In the genomic region with DNA sequence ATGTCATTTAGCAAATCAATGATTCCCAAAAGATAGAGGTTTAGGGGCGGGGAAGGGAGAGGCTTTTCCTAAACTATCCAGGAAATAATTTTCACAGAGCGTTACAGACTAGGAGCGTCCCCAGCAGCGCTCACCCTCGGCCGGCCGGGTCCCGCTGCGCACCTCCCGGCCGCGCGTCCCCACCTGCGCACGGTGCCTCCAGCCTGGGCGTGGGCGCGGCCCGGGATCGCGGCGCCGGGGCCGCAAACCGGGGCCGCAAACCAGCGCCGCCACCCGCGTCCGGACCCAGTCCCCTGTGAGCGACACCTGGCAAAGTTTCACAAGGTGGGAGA, we compare ENCODE assay signal across 7 cellular contexts. TPM values are rescaled to one million over a fixed set of nuclear protein-coding genes. Genes with fewer than 3 reads are reported as not detected.
A peak's percentile ranks its signal among the peaks of the same experiment; 100 is the strongest.
DNase-seq lines count a peak whose midpoint lies in the region; ATAC-seq and TF ChIP-seq lines count a peak whose summit lies in the region.

No MANE protein-coding gene starts in this region.

- intact Hi-C loops in HCT116 (cut with micrococcal nuclease) = loop anchor here (2.0 kb wide), 3 partner anchors 35 to 97 kb away; no protein-coding TSS in a partner anchor

- no peaks in the 10 kb centered on the region for H3K9me3 ChIP-seq in HCT116 (ENCODE audit: control insufficient read depth in 1 of 2, insufficient read depth in 1 of 2, low read depth in 1 of 2, low read length in 2 of 2)
- H3K9me3 ChIP-seq in endocrine pancreas (ENCODE audit: control insufficient read depth, low read length) = no peaks in the 10 kb centered on the region
- no peaks in the 10 kb centered on the region for H3K9me3 ChIP-seq in neural cell (ENCODE audit: low read length)

- H3K36me3 ChIP-seq in HCT116 (ENCODE audit: control insufficient read depth in 1 of 2, insufficient read depth in 2 of 2, low read length in 2 of 2) (no peaks in the 10 kb centered on the region), endocrine pancreas (ENCODE audit: control insufficient read depth, insufficient read depth, low read length) (no peaks in the 10 kb centered on the region), neural cell (ENCODE audit: insufficient read depth, low read length) (no peaks in the 10 kb centered on the region)

- BruUV-seq in HCT116 (replicated peaks; lab: Mats Ljungman, UMichigan) = no TSS peak

- no peak for TF ChIP-seq CTCF in HCT116 (IDR thresholded peaks at IDR 0.05 in 2 of 3, conservative IDR thresholded peaks at IDR 0.05 in 1 of 3; ENCODE audit: borderline replicate concordance in 1 of 3, insufficient read depth in 1 of 3, low read depth in 2 of 3, low read length in 2 of 3)
- no peak for TF ChIP-seq CTCF in neural cell (IDR thresholded peaks at IDR 0.05; ENCODE audit: poor library complexity, severe bottlenecking)

- no peak for DNase-seq in HCT116 (ENCODE audit: low read depth, low spot score)
- DNase-seq in NCI-H69 (lab: John Stamatoyannopoulos, UW) = peak; percentile 78
- DNase-seq in NCI-H187 (lab: John Stamatoyannopoulos, UW) = no peak
- no peak for DNase-seq in NOMO-1 treated with dmso at 0.1 percent for 144 hours (lab: John Stamatoyannopoulos, UW; ENCODE audit: unreplicated experiment)

- H4K20me1 ChIP-seq in HCT116 (ENCODE audit: insufficient read depth) (no peaks in the 10 kb centered on the region), neural cell (ENCODE audit: insufficient read depth) (no peaks in the 10 kb centered on the region)

- ATAC-seq in GM18505 (IDR thresholded peaks at IDR 0.05; ENCODE audit: unreplicated experiment) (peak; percentile 2), HCT116 (peak; percentile 21)

- CTCF ChIA-PET in HCT116 (lab: Charles Lee) = interaction anchor here (1.5 kb wide), 1 partner anchor 96 kb away, joined by 4 read pairs; no protein-coding TSS in a partner anchor

- H3K27ac ChIP-seq in HCT116 (ENCODE audit: low read depth, low read length) (peak overlapping the region; percentile 98), neural cell (ENCODE audit: low read length) (no peak overlapping the region)

- TF ChIP-seq EP300 in neural cell (conservative IDR thresholded peaks at IDR 0.05; ENCODE audit: poor library complexity, severe bottlenecking) = no peak

- TF ChIP-seq RAD21 in HCT116 (IDR thresholded peaks at IDR 0.05; ENCODE audit: low read depth) = no peak
- no peak for TF ChIP-seq RAD21 in neural cell (conservative IDR thresholded peaks at IDR 0.05)

- H3K9me2 ChIP-seq in HCT116 (ENCODE audit: insufficient read depth) (no peaks in the 10 kb centered on the region), neural cell (ENCODE audit: insufficient read depth, low read length) (no peaks in the 10 kb centered on the region)

- peaks cover 18 to 29% of the 10 kb centered on the region in 2 experiments for H3K4me1 ChIP-seq in HCT116 (ENCODE audit: control insufficient read depth in 1 of 2, insufficient read depth in 2 of 2, low read length in 2 of 2)
- peaks cover 10% of the 10 kb centered on the region for H3K4me1 ChIP-seq in endocrine pancreas (ENCODE audit: control insufficient read depth, insufficient read depth, low read length)

- H3K27me3 ChIP-seq in HCT116 (ENCODE audit: insufficient read depth, low read length) = no peaks in the 10 kb centered on the region
- H3K27me3 ChIP-seq in endocrine pancreas (ENCODE audit: control insufficient read depth, insufficient read depth, low read length) = no peaks in the 10 kb centered on the region
- H3K27me3 ChIP-seq in neural cell (ENCODE audit: insufficient read depth, low read depth, low read length) = peaks cover 16% of the 10 kb centered on the region

- H3K79me2 ChIP-seq in HCT116 (ENCODE audit: insufficient read depth, low read length) (peaks cover 38% of the 10 kb centered on the region), neural cell (replicated peaks; ENCODE audit: insufficient read depth, low read length) (peaks cover 16% of the 10 kb centered on the region)

- peak overlapping the region; percentile 91 for H3K9ac ChIP-seq in HCT116 (ENCODE audit: low read length)
- peak overlapping the region; percentile 76 for H3K9ac ChIP-seq in endocrine pancreas (ENCODE audit: control insufficient read depth, insufficient read depth, low read length)
- peak overlapping the region; percentile 64 for H3K9ac ChIP-seq in neural cell (ENCODE audit: low read length)

- TF ChIP-seq POLR2A in GM18505 (IDR thresholded peaks at IDR 0.05; ENCODE audit: borderline replicate concordance, extremely low read depth, insufficient read depth, insufficient read length) (no peak), HCT116 (IDR thresholded peaks at IDR 0.05; ENCODE audit: borderline replicate concordance, extremely low read depth, insufficient read depth, insufficient read length) (no peak)

- POLR2A ChIA-PET in HCT116 (lab: Charles Lee) = interaction anchor here (1.0 to 1.4 kb wide), 2 partner anchors 67 to 71 kb away, joined by 3 to 6 read pairs; no protein-coding TSS in a partner anchor

- peak overlapping the region; percentile 0 for H2AFZ ChIP-seq in HCT116 (ENCODE audit: low read depth, low read length, poor library complexity, severe bottlenecking)
- H2AFZ ChIP-seq in neural cell (ENCODE audit: low read depth, low read length) = peak overlapping the region; percentile 71

- H3K4me2 ChIP-seq in HCT116 (ENCODE audit: low read length) = peak overlapping the region; percentile 77
- H3K4me2 ChIP-seq in neural cell (ENCODE audit: low read length) = peak overlapping the region; percentile 60

- H3F3A ChIP-seq in neural cell (ENCODE audit: insufficient read depth, low read length, poor library complexity, severe bottlenecking) = no peaks in the 10 kb centered on the region

- RAD21 ChIA-PET in HCT116 (lab: Charles Lee; ENCODE audit: low non-redundant PET in 1 of 2, low total read pairs in 2 of 2, uncharacterized antibody in 2 of 2, unreplicated experiment in 2 of 2) = interaction anchor here in 1 of 2 experiments (2.1 kb wide), 1 partner anchor 96 kb away, joined by 6 read pairs; no protein-coding TSS in a partner anchor

- peak overlapping the region; percentile 76 to 83 for H3K4me3 ChIP-seq in HCT116 (replicated peaks in 1 of 2; ENCODE audit: low read depth in 1 of 2, low read length in 2 of 2)
- H3K4me3 ChIP-seq in endocrine pancreas (ENCODE audit: control insufficient read depth, insufficient read depth, low read length) = peak overlapping the region; percentile 85
- peak overlapping the region; percentile 94 for H3K4me3 ChIP-seq in neural cell (ENCODE audit: low read length)

TF ChIP-seq in HCT116, 20 proteins besides CTCF, POLR2A, EP300 and RAD21:
- TF ChIP-seq FOSL1 (IDR thresholded peaks at IDR 0.05; ENCODE audit: low read depth) (no peak), JUND (IDR thresholded peaks at IDR 0.05) (no peak)

TF ChIP-seq in neural cell, 6 proteins besides CTCF, POLR2A, EP300 and RAD21:
- TF ChIP-seq, protein P1, sequence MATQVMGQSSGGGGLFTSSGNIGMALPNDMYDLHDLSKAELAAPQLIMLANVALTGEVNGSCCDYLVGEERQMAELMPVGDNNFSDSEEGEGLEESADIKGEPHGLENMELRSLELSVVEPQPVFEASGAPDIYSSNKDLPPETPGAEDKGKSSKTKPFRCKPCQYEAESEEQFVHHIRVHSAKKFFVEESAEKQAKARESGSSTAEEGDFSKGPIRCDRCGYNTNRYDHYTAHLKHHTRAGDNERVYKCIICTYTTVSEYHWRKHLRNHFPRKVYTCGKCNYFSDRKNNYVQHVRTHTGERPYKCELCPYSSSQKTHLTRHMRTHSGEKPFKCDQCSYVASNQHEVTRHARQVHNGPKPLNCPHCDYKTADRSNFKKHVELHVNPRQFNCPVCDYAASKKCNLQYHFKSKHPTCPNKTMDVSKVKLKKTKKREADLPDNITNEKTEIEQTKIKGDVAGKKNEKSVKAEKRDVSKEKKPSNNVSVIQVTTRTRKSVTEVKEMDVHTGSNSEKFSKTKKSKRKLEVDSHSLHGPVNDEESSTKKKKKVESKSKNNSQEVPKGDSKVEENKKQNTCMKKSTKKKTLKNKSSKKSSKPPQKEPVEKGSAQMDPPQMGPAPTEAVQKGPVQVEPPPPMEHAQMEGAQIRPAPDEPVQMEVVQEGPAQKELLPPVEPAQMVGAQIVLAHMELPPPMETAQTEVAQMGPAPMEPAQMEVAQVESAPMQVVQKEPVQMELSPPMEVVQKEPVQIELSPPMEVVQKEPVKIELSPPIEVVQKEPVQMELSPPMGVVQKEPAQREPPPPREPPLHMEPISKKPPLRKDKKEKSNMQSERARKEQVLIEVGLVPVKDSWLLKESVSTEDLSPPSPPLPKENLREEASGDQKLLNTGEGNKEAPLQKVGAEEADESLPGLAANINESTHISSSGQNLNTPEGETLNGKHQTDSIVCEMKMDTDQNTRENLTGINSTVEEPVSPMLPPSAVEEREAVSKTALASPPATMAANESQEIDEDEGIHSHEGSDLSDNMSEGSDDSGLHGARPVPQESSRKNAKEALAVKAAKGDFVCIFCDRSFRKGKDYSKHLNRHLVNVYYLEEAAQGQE (IDR thresholded peaks at IDR 0.05; ENCODE audit: borderline replicate concordance) = no peak
- TF ChIP-seq SMC3 (conservative IDR thresholded peaks at IDR 0.05; ENCODE audit: poor library complexity) (no peak), POLR2AphosphoS5 (IDR thresholded peaks at IDR 0.05) (no peak), MXI1 (conservative IDR thresholded peaks at IDR 0.05; ENCODE audit: poor library complexity, severe bottlenecking) (no peak), EZH2 (IDR thresholded peaks at IDR 0.05; ENCODE audit: borderline replicate concordance, insufficient read depth, low read length, poor library complexity, severe bottlenecking) (no peak), TAF1 (IDR thresholded peaks at IDR 0.05; ENCODE audit: low read depth) (no peak)

RNA-seq across cellular contexts. Expression of gene ZCCHC2, which starts 0.7 kb away (rescaled TPM):
- total RNA-seq in HCT116 (2021; ENCODE audit: unreplicated experiment) = 17.7 TPM
- 9.1 and 12.0 TPM in 2 replicates for polyA plus RNA-seq in HCT116 (2012)
- 3.8 and 8.1 TPM in 2 replicates for polyA plus RNA-seq in neural cell
- 18.6 and 18.7 TPM in 2 replicates for polyA minus RNA-seq in neural cell
